ENCODE assay signal across 3 cellular contexts in genomic region chr1:85470130-85470529, GRCh38. TPM values are rescaled to one million over a fixed set of nuclear protein-coding genes. Genes with fewer than 3 reads are reported as not detected.
"Had no signal": no experiment of that assay in that cellular context is flagged by ENCODE, and none has a peak within 500 bp of the region (broad histone marks: within the 10 kb centered on the region; RNA-seq: fewer than 3 reads in every experiment).

No MANE protein-coding gene starts in this region.

RNA-seq across cellular contexts. Expression of gene DDAH1, which starts 5.2 kb away (rescaled TPM):
- total RNA-seq: naive thymus-derived CD8-positive, alpha-beta T cell; natural killer cell treated with Interleukin-12 subunit alpha and Interleukin-12 subunit beta and Interleukin-15 and Interleukin-18, amount 100 ng/mL, for 72 hours had no signal
- polyA plus RNA-seq: naive thymus-derived CD4-positive, alpha-beta T cell; naive thymus-derived CD8-positive, alpha-beta T cell had no signal
